ENCODE assay signal across 10 cellular contexts in the genomic region with DNA sequence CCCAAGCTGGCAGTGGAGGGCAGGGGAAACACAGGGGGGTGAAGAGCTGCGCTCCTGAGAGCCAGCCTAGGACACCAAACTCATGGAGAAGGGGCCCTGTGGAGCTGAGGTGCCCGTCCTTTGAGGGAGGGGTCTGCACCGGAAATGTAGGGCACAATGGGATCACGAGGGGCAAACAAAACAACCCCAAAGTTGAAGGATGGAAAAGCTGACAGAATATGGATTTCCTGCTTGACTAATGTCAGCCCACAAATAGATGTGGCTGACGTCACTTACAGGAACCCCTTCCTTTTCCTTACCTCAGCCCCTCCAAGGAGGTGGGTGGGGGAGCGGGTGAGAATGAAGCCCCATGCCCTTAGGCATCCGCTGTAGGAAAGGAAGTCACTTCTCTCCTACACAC.
DNase-seq lines count a peak whose midpoint lies in the region; ATAC-seq and TF ChIP-seq lines count a peak whose summit lies in the region.
"Had no signal": no experiment of that assay in that cellular context is flagged by ENCODE, and none has a peak within 500 bp of the region (broad histone marks: within the 10 kb centered on the region; RNA-seq: fewer than 3 reads in every experiment).

No MANE protein-coding gene starts in this region.

- DNase-seq in activated CD4-positive, alpha-beta T cell treated with anti-CD3 and anti-CD28 coated beads for 24 hours (ENCODE audit: low read depth in 2 of 2): peak; percentile 44 to 61
- peak; percentile 20 for DNase-seq in activated T-helper 1 cell treated with Interleukin-2 at 50 U/mL for 16 hours (ENCODE audit: low read depth)
- peak in 1 of 2 donors; percentile 76 for DNase-seq in stimulated activated effector memory CD8-positive, alpha-beta T cell treated with anti-CD3 and anti-CD28 coated beads, Interleukin-12 subunit alpha, Interleukin-12 subunit beta, amount 100 ng/mL, for 72 hours (ENCODE audit: low spot score in 2 of 2)
- no peak for DNase-seq in hippocampal formation (lab: John Stamatoyannopoulos, UW)
- DNase-seq in colonic mucosa: no peak
- DNase-seq: DMS53, KBM-7, SJCRH30 had no signal

- H3K27ac ChIP-seq in colonic mucosa: no peak overlapping the region
- H3K27ac ChIP-seq: SJCRH30 had no signal

- no peaks in the 10 kb centered on the region for H3K4me1 ChIP-seq in colonic mucosa
- H3K4me1 ChIP-seq: SJCRH30 had no signal

- H3K27ac Mint-ChIP-seq in nephron: no peak overlapping the region
- H3K27ac Mint-ChIP-seq in stimulated activated effector memory CD8-positive, alpha-beta T cell treated with anti-CD3 and anti-CD28 coated beads, Interleukin-12 subunit alpha, Interleukin-12 subunit beta, amount 100 ng/mL, for 72 hours: peak overlapping the region; percentile 90

- no peaks in the 10 kb centered on the region for H3K36me3 ChIP-seq in colonic mucosa

- H3K4me3 ChIP-seq in colonic mucosa: no peak overlapping the region
- H3K4me3 ChIP-seq: SJCRH30 had no signal

- no peaks in the 10 kb centered on the region for H3K9me3 Mint-ChIP-seq in nephron
- H3K9me3 Mint-ChIP-seq in stimulated activated effector memory CD8-positive, alpha-beta T cell treated with anti-CD3 and anti-CD28 coated beads, Interleukin-12 subunit alpha, Interleukin-12 subunit beta, amount 100 ng/mL, for 72 hours: no peaks in the 10 kb centered on the region

- H3K4me3 Mint-ChIP-seq in nephron: peak overlapping the region in 2 of 3 experiments; percentile 21 to 23
- H3K4me3 Mint-ChIP-seq in stimulated activated effector memory CD8-positive, alpha-beta T cell treated with anti-CD3 and anti-CD28 coated beads, Interleukin-12 subunit alpha, Interleukin-12 subunit beta, amount 100 ng/mL, for 72 hours: peak overlapping the region; percentile 60

- no peaks in the 10 kb centered on the region for H3K4me1 Mint-ChIP-seq in nephron
- H3K4me1 Mint-ChIP-seq in stimulated activated effector memory CD8-positive, alpha-beta T cell treated with anti-CD3 and anti-CD28 coated beads, Interleukin-12 subunit alpha, Interleukin-12 subunit beta, amount 100 ng/mL, for 72 hours: peaks cover 40% of the 10 kb centered on the region

- intact Hi-C loops in colonic mucosa (cut with DNase I): loop anchor here (5.0 kb wide), 1 partner anchor 277 kb away; no protein-coding TSS in a partner anchor

- H3K36me3 Mint-ChIP-seq in nephron (ENCODE audit: low read depth): no peaks in the 10 kb centered on the region
- H3K36me3 Mint-ChIP-seq in stimulated activated effector memory CD8-positive, alpha-beta T cell treated with anti-CD3 and anti-CD28 coated beads, Interleukin-12 subunit alpha, Interleukin-12 subunit beta, amount 100 ng/mL, for 72 hours: peaks cover 7% of the 10 kb centered on the region

- H3K9ac ChIP-seq in colonic mucosa (ENCODE audit: low read depth in 2 of 2, low read length in 2 of 2): no peak overlapping the region

- ATAC-seq in stimulated activated effector memory CD8-positive, alpha-beta T cell treated with anti-CD3 and anti-CD28 coated beads, Interleukin-12 subunit alpha, Interleukin-12 subunit beta, amount 100 ng/mL, for 72 hours: peak; percentile 74
- ATAC-seq in HG02610 (IDR thresholded peaks at IDR 0.05; ENCODE audit: unreplicated experiment): no peak

- H3K27me3 ChIP-seq in colonic mucosa: peaks cover 20% of the 10 kb centered on the region
- H3K27me3 ChIP-seq: SJCRH30 had no signal

- peaks cover 78% of the 10 kb centered on the region for H3K27me3 Mint-ChIP-seq in nephron (ENCODE audit: low read depth)

- H3K9me3 ChIP-seq in colonic mucosa: no peaks in the 10 kb centered on the region
- H3K9me3 ChIP-seq: SJCRH30 had no signal

- no peak for TF ChIP-seq CTCF in nephron (IDR thresholded peaks at IDR 0.05; ENCODE audit: unreplicated experiment in 3 of 3)
- no peak for TF ChIP-seq CTCF in colonic mucosa (IDR thresholded peaks at IDR 0.05)

Comparison
In these comparisons a context has a peak if more than half of its experiments do, and no peak if none do; other contexts are left out.
1. DNase-seq: peak in activated CD4-positive, alpha-beta T cell treated with anti-CD3 and anti-CD28 coated beads for 24 hours (2 of 2) and activated T-helper 1 cell treated with Interleukin-2 at 50 U/mL for 16 hours (single experiment); none in hippocampal formation (0 of 2) and colonic mucosa (single experiment).